In the genomic region with DNA sequence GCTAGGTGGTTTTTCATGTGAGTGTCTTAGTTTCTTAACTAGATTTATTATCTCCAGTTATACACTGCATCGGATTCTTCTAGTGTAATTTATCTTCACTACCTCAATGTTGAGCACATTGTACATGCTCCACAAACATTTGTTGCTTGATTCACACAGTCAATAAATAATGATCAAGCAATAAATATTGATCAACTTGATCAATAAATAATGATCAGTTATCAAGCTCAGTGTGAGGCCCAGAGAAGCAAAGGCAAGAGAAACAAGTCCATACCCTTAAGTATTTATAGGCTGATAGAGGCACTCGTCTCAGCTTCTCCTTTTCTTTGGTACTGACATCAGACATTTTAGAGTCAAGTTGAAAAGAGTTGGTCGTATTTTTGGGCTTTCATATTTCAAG, we compare ENCODE assay signal across 35 cellular contexts. TPM values are rescaled to one million over a fixed set of nuclear protein-coding genes. Genes with fewer than 3 reads are reported as not detected.
DNase-seq lines count a peak whose midpoint lies in the region; ATAC-seq, FAIRE-seq and TF ChIP-seq lines count a peak whose summit lies in the region.
"Had no signal": no experiment of that assay in that cellular context is flagged by ENCODE, and none has a peak within 500 bp of the region (broad histone marks: within the 10 kb centered on the region; RNA-seq: fewer than 3 reads in every experiment).

No MANE protein-coding gene starts in this region.

- H3K27ac ChIP-seq in A549 (no peak overlapping the region), K562 (ENCODE audit: extremely low read depth, low read depth, low read length) (no peak overlapping the region)
- H3K27ac ChIP-seq in CD4-positive, alpha-beta T cell (ENCODE audit: low read depth, low read length), result no peak overlapping the region
- H3K27ac ChIP-seq: 22Rv1; BLaER1; BLaER1 treated with 17β-estradiol and CSF1 and Interleukin-3, amounts not matched to agents 10 nM and 100 nM; C4-2B had no signal

- H3K4me1 Mint-ChIP-seq in CD4-positive, alpha-beta T cell (ENCODE audit: low read depth), result peaks cover 10% of the 10 kb centered on the region

- peaks cover 3% of the 10 kb centered on the region for H3K36me3 Mint-ChIP-seq in CD4-positive, alpha-beta T cell (ENCODE audit: low read depth)
- H3K36me3 Mint-ChIP-seq: CD14-positive monocyte; CD4-positive, CD25-positive, alpha-beta regulatory T cell; CD8-positive, alpha-beta T cell had no signal

- intact Hi-C loops in K562 (cut with micrococcal nuclease), result no loop called here
- intact Hi-C loops in CD4-positive, alpha-beta T cell (cut with DNase I, micrococcal nuclease), result loop anchor here in 1 of 2 experiments (10.0 kb wide), 1 partner anchor 226 kb away; no protein-coding TSS in a partner anchor

- no peaks in the 10 kb centered on the region for H3K79me2 ChIP-seq in K562 (ENCODE audit: control insufficient read depth, insufficient read depth, low read length)

- H3K4me3 Mint-ChIP-seq in CD4-positive, alpha-beta T cell, result no peak overlapping the region
- H3K4me3 Mint-ChIP-seq: B cell; CD14-positive monocyte; CD4-positive, alpha-beta memory T cell; CD4-positive, CD25-positive, alpha-beta regulatory T cell; CD8-positive, alpha-beta memory T cell; CD8-positive, alpha-beta T cell had no signal

- TF ChIP-seq RAD21 in A549 (conservative IDR thresholded peaks at IDR 0.05 in 1 of 2, IDR thresholded peaks at IDR 0.05 in 1 of 2), result no peak
- no peak for TF ChIP-seq RAD21 in K562 (CRISPR knock-in tag; conservative IDR thresholded peaks at IDR 0.05 in 1 of 2, IDR thresholded peaks at IDR 0.05 in 1 of 2)

- no TSS peak for BruUV-seq in K562 (replicated peaks; lab: Mats Ljungman, UMichigan)

- H4K20me1 ChIP-seq in K562 (replicated peaks; ENCODE audit: control insufficient read depth, insufficient read depth, low read length), result no peaks in the 10 kb centered on the region
- H4K20me1 ChIP-seq: BLaER1; BLaER1 treated with 17β-estradiol and CSF1 and Interleukin-3, amounts not matched to agents 10 nM and 100 nM had no signal

- H3K4me3 ChIP-seq in A549, result no peak overlapping the region
- H3K4me3 ChIP-seq in K562, result no peak overlapping the region
- H3K4me3 ChIP-seq: BLaER1; BLaER1 treated with 17β-estradiol and CSF1 and Interleukin-3, amounts not matched to agents 10 nM and 100 nM had no signal

- TF ChIP-seq CTCF in A549 (IDR thresholded peaks at IDR 0.05), result no peak
- TF ChIP-seq CTCF in D721Med (IDR thresholded peaks at IDR 0.05; ENCODE audit: insufficient read depth, missing control alignments), result no peak
- TF ChIP-seq CTCF in K562 (IDR thresholded peaks at IDR 0.05 in 2 of 3, conservative IDR thresholded peaks at IDR 0.05 in 1 of 3; ENCODE audit: insufficient read depth in 2 of 3, low read depth in 1 of 3, low read length in 3 of 3), result no peak
- TF ChIP-seq CTCF in CD4-positive, alpha-beta T cell (IDR thresholded peaks at IDR 0.05), result no peak

- no peak overlapping the region for H2AFZ ChIP-seq in K562 (ENCODE audit: low read depth, low read length)

- 36% methylated on average over 3 of the region's 3 CpGs for WGBS in A549 (ENCODE audit: missing lambda C conversion rate)
- WGBS in K562 (ENCODE audit: insufficient coverage, low coverage, missing lambda C conversion rate), result 6% methylated on average over 3 of the region's 3 CpGs

- no peak for TF ChIP-seq EP300 in A549 (IDR thresholded peaks at IDR 0.05)
- no peak for TF ChIP-seq EP300 in K562 (IDR thresholded peaks at IDR 0.05; ENCODE audit: low read length)

- no peak for ATAC-seq in A549
- no peak for ATAC-seq in K562
- ATAC-seq in CD4-positive, alpha-beta T cell (ENCODE audit: poor library complexity), result no peak
- ATAC-seq: CD8-positive, alpha-beta T cell had no signal

- H3K9me1 ChIP-seq in K562 (ENCODE audit: control insufficient read depth, insufficient read depth, low read length), result no peaks in the 10 kb centered on the region

- TF ChIP-seq POLR2A in A549 (IDR thresholded peaks at IDR 0.05; ENCODE audit: low read length) (no peak), K562 (conservative IDR thresholded peaks at IDR 0.05) (no peak)

- no peaks in the 10 kb centered on the region for H3K9me3 Mint-ChIP-seq in CD4-positive, alpha-beta T cell
- H3K9me3 Mint-ChIP-seq: CD4-positive, alpha-beta memory T cell; CD8-positive, alpha-beta memory T cell; CD8-positive, alpha-beta T cell had no signal

- in situ Hi-C loops in K562 (cut with MboI), result no loop called here

- H3K27ac Mint-ChIP-seq in CD4-positive, alpha-beta T cell, result no peak overlapping the region
- H3K27ac Mint-ChIP-seq: B cell; CD14-positive monocyte; CD4-positive, alpha-beta memory T cell; CD4-positive, CD25-positive, alpha-beta regulatory T cell; CD8-positive, alpha-beta T cell had no signal

- peak; percentile 26 for DNase-seq in SIG-M5 treated with dmso at 0.1 percent for 504 hours (lab: John Stamatoyannopoulos, UW; ENCODE audit: unreplicated experiment)
- no peak for DNase-seq in SIG-M5 (lab: John Stamatoyannopoulos, UW)
- no peak for DNase-seq in A549 (ENCODE audit: low read depth in 1 of 2, low spot score in 1 of 2)
- DNase-seq in D721Med (ENCODE audit: insufficient read length, low spot score), result no peak
- DNase-seq in K562 (ENCODE audit: extremely low read depth in 1 of 4, low spot score in 3 of 4), result no peak
- no peak for DNase-seq in pons (ENCODE audit: low spot score)
- no peak for DNase-seq in effector CD8-positive, alpha-beta T cell (lab: John Stamatoyannopoulos, UW)
- no peak for DNase-seq in CD4-positive, alpha-beta T cell
- DNase-seq: 8988T; ACHN; AML-193; BE2C; C1 segment of cervical spinal cord; Caco-2; Calu3; CD4-positive, alpha-beta memory T cell; CD4-positive, CD25-positive, alpha-beta regulatory T cell; CD8-positive, alpha-beta memory T cell; CD8-positive, alpha-beta T cell; COR-L47; DMS 273 treated with DMSO at 0.1 percent for 48 hours; DMS153; DMS53; DMS79; DMS79 treated with DMSO at 0.1 percent for 48 hours; DND-41; EL had no signal

- no peak overlapping the region for H3K9ac ChIP-seq in K562 (ENCODE audit: insufficient read depth in 1 of 2, low read depth in 2 of 2, low read length in 2 of 2)
- H3K9ac ChIP-seq: BLaER1; BLaER1 treated with 17β-estradiol and CSF1 and Interleukin-3, amounts not matched to agents 10 nM and 100 nM had no signal

- H3K27me3 Mint-ChIP-seq in CD4-positive, alpha-beta T cell, result no peaks in the 10 kb centered on the region
- H3K27me3 Mint-ChIP-seq: CD4-positive, alpha-beta memory T cell; CD4-positive, CD25-positive, alpha-beta regulatory T cell; CD8-positive, alpha-beta memory T cell had no signal

- H3K4me1 ChIP-seq in A549 (peaks cover 6% of the 10 kb centered on the region; the same call in 2 of the 3 replicates), K562 (replicated peaks in 1 of 2; ENCODE audit: control insufficient read depth in 2 of 2, insufficient read depth in 2 of 2, low read length in 2 of 2) (peaks cover 0 to 7% of the 10 kb centered on the region in 2 experiments; a peak in 2 of 5 replicates)
- H3K4me1 ChIP-seq: BE2C, Caco-2 had no signal

- no peaks in the 10 kb centered on the region for H3K27me3 ChIP-seq in K562 (ENCODE audit: control insufficient read depth in 2 of 2, insufficient read depth in 2 of 2, low read length in 2 of 2)
- H3K27me3 ChIP-seq in CD4-positive, alpha-beta T cell (ENCODE audit: control insufficient read depth, insufficient read depth, low read length), result no peaks in the 10 kb centered on the region
- H3K27me3 ChIP-seq: BE2C had no signal

- POLR2A ChIA-PET in A549 (lab: Yijun Ruan, JAX) (no interaction called here), K562 (lab: Yijun Ruan, JAX) (interaction anchor here (1.4 kb wide), 1 partner anchor 10 kb away, joined by 4 read pairs; no protein-coding TSS in a partner anchor)
- POLR2A ChIA-PET in CD4-positive, alpha-beta T cell (lab: Charles Lee), result no interaction called here

- H3K4me2 ChIP-seq in A549 (no peak overlapping the region), K562 (ENCODE audit: insufficient read depth, low read length) (no peak overlapping the region)
- H3K4me2 ChIP-seq: BLaER1; BLaER1 treated with 17β-estradiol and CSF1 and Interleukin-3, amounts not matched to agents 10 nM and 100 nM had no signal

- H3K9me3 ChIP-seq in A549, result no peaks in the 10 kb centered on the region
- H3K9me3 ChIP-seq in K562 (replicated peaks; ENCODE audit: control insufficient read depth, insufficient read depth, low read depth, low read length), result no peaks in the 10 kb centered on the region
- H3K9me3 ChIP-seq in CD4-positive, alpha-beta T cell (ENCODE audit: control insufficient read depth, low read length), result no peaks in the 10 kb centered on the region
- H3K9me3 ChIP-seq: BE2C; BLaER1; BLaER1 treated with 17β-estradiol and CSF1 and Interleukin-3, amounts not matched to agents 10 nM and 100 nM; Caco-2 had no signal

- FAIRE-seq in A549 (lab: Jason Lieb, UNC), result peak; percentile 73
- FAIRE-seq in D721Med (lab: Jason Lieb, UNC), result peak; percentile 25
- no peak for FAIRE-seq in K562 (lab: Jason Lieb, UNC)
- FAIRE-seq: A204.1, G401.6 had no signal

- no peaks in the 10 kb centered on the region for H3K36me3 ChIP-seq in K562 (ENCODE audit: control insufficient read depth, insufficient read depth, low read length)
- H3K36me3 ChIP-seq: BE2C; BLaER1; BLaER1 treated with 17β-estradiol and CSF1 and Interleukin-3, amounts not matched to agents 10 nM and 100 nM had no signal

- CTCF ChIA-PET in A549 (lab: Yijun Ruan, JAX) (no interaction called here), K562 (lab: Yijun Ruan, JAX; ENCODE audit: low intra/inter-chr PET ratio) (no interaction called here)
- CTCF ChIA-PET in CD4-positive, alpha-beta T cell (lab: Charles Lee), result no interaction called here

RNA-seq across cellular contexts. Expression of gene VBP1, which starts 5.1 kb away (rescaled TPM):
- polyA plus RNA-seq in A549 (2011; rRNA removed) (86.8 and 105 TPM in 2 replicates), A549 (2017; fragmentation: RNase III; extraction: RNeasy Plus Mini Kit Qiagen cat#74134 plus additional on column Dnase treatment) (70.9 to 77.6 TPM (median 74.3 TPM) in 3 replicates), K562 (2011; rRNA removed) (71.0 and 151 TPM in 2 replicates), K562 (2014; fragmentation: Illumina TruSeq; extraction: Trizol) (130 and 175 TPM in 2 replicates), K562 (2014; fragmentation: Nextera tagmentation; extraction: Ambion mirVana) (100 to 1,000 TPM; 245 to 263 TPM), K562 (2014; rRNA removed) (98.8 and 113 TPM in 2 replicates)
- polyA plus RNA-seq in A549 (2012; cell fraction: cytosol; rRNA removed), result 22.9 and 24.5 TPM in 2 replicates
- polyA plus RNA-seq in A549 (2012; cell fraction: nucleus; rRNA removed), result 4.9 and 10.9 TPM in 2 replicates
- 9.9 and 10.2 TPM in 2 replicates for polyA minus RNA-seq in A549 (2011; rRNA and poly(A)+ RNA removed)
- 5.3 and 20.1 TPM in 2 replicates for total RNA-seq in K562 (2011; cell fraction: chromatin; rRNA removed; ENCODE audit: low replicate concordance)
- total RNA-seq in K562 (2011; cell fraction: nucleolus; rRNA removed), result 4.5 and 6.2 TPM in 2 replicates
- total RNA-seq in K562 (2011; cell fraction: nucleoplasm; rRNA removed), result 15.5 and 26.0 TPM in 2 replicates
- total RNA-seq in K562 (2014; rRNA removed) (69.5 and 83.2 TPM in 2 replicates), K562 (2014; rRNA removed; fragmentation: Illumina TruSeq; extraction: Trizol) (176 and 199 TPM in 2 replicates), K562 (2015; rRNA removed; fragmentation: Illumina TruSeq; extraction: Trizol) (130 and 142 TPM in 2 replicates), K562 (2021) (123 and 126 TPM in 2 replicates)
- 14.8 and 43.5 TPM in 2 replicates for polyA plus RNA-seq in K562 (2011; cell fraction: cytosol; rRNA removed)
- polyA plus RNA-seq in K562 (2011; cell fraction: nucleus; rRNA removed), result 11.2 and 21.2 TPM in 2 replicates
- polyA plus RNA-seq in K562 (2012), result 94.9 and 124 TPM in 2 replicates
- polyA minus RNA-seq in K562 (2011; rRNA and poly(A)+ RNA removed), result 93.9 and 114 TPM in 2 replicates
- 20.6 and 28.2 TPM in 2 replicates for polyA minus RNA-seq in K562 (2011; cell fraction: cytosol; rRNA and poly(A)+ RNA removed)
- 4.6 and 12.6 TPM in 2 replicates for polyA minus RNA-seq in K562 (2011; cell fraction: nucleus; rRNA and poly(A)+ RNA removed)
- 1 to 10 TPM; 8.5 to 8.7 TPM for total RNA-seq in CD4-positive, alpha-beta T cell

RNA-seq across cellular contexts. Expression of gene RAB39B, which starts 53.1 kb away (rescaled TPM):
- polyA plus RNA-seq in A549 (2011; rRNA removed) (4.1 and 4.4 TPM in 2 replicates), A549 (2017; fragmentation: RNase III; extraction: RNeasy Plus Mini Kit Qiagen cat#74134 plus additional on column Dnase treatment) (0.57 to 0.71 TPM (median 0.59 TPM) in 3 replicates), K562 (2011; rRNA removed) (0.03 TPM in 1 of 2 replicates, not detected in the other), K562 (2014; fragmentation: Illumina TruSeq; extraction: Trizol) (0.04 TPM in 1 of 2 replicates, not detected in the other), K562 (2014; fragmentation: Nextera tagmentation; extraction: Ambion mirVana) (not detected), K562 (2014; rRNA removed) (not detected in 2 replicates)
- polyA plus RNA-seq in A549 (2012; cell fraction: cytosol; rRNA removed), result 0.33 and 0.41 TPM in 2 replicates
- 0.16 and 0.18 TPM in 2 replicates for polyA plus RNA-seq in A549 (2012; cell fraction: nucleus; rRNA removed)
- polyA minus RNA-seq in A549 (2011; rRNA and poly(A)+ RNA removed), result 1.8 and 1.9 TPM in 2 replicates
- not detected in 2 replicates for total RNA-seq in K562 (2011; cell fraction: chromatin; rRNA removed; ENCODE audit: low replicate concordance)
- total RNA-seq in K562 (2011; cell fraction: nucleolus; rRNA removed), result not detected in 2 replicates
- total RNA-seq in K562 (2011; cell fraction: nucleoplasm; rRNA removed), result not detected in 2 replicates
- total RNA-seq in K562 (2014; rRNA removed) (not detected in 2 replicates), K562 (2014; rRNA removed; fragmentation: Illumina TruSeq; extraction: Trizol) (0.04 TPM in 1 of 2 replicates, not detected in the other), K562 (2015; rRNA removed; fragmentation: Illumina TruSeq; extraction: Trizol) (not detected in 2 replicates), K562 (2021) (0.07 and 0.09 TPM in 2 replicates)
- not detected in 2 replicates for polyA plus RNA-seq in K562 (2011; cell fraction: cytosol; rRNA removed)
- polyA plus RNA-seq in K562 (2011; cell fraction: nucleus; rRNA removed), result 0.08 TPM in 1 of 2 replicates, not detected in the other
- polyA plus RNA-seq in K562 (2012), result 0.01 and 0.07 TPM in 2 replicates
- not detected in 2 replicates for polyA minus RNA-seq in K562 (2011; rRNA and poly(A)+ RNA removed)
- polyA minus RNA-seq in K562 (2011; cell fraction: cytosol; rRNA and poly(A)+ RNA removed), result not detected in 2 replicates
- not detected in 2 replicates for polyA minus RNA-seq in K562 (2011; cell fraction: nucleus; rRNA and poly(A)+ RNA removed)
- 1 to 10 TPM; 5.6 to 5.7 TPM for total RNA-seq in CD4-positive, alpha-beta T cell

Comparison
In these comparisons a context has a peak if more than half of its experiments do, and no peak if none do; other contexts are left out.
1. RNA of gene RAB39B, which starts 53.1 kb away (total RNA-seq): 5.6 to 5.7 TPM in CD4-positive, alpha-beta T cell; 0.04 to 0.09 TPM in K562; every median in the first group is over 4 times any median in the second.